ENCODE assay signal across 7 cellular contexts in the genomic region with DNA sequence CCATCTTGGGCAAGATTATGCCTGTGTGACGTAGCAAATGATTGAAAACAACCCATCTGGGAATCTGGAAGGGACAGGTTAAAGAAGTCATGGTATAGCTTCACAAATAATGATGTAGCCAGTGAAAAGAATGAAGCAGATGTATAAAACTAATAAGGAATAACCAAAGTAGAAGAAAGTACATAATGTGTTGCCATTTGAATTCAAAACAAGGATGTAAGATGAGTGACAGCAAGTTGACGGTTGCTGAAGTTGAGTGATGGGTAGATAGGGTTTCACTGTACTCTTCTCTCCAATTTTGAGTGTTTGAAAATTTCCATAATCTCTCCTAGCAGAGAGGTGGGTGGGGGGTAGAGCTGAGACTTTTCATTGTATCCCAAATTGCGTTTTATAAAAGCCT.
"Had no signal": no experiment of that assay in that cellular context is flagged by ENCODE, and none has a peak within 500 bp of the region (broad histone marks: within the 10 kb centered on the region; RNA-seq: fewer than 3 reads in every experiment).

No MANE protein-coding gene starts in this region.

- FAIRE-seq: G401.6, GM12891, GM12892, GM18507, GM19239 had no signal

- DNase-seq: GDM1, GF-D8 had no signal
